16 cellular contexts compared by ENCODE assay signal in genomic region chr9:129576546-129577543, GRCh38. TPM values are rescaled to one million over a fixed set of nuclear protein-coding genes. Genes with fewer than 3 reads are reported as not detected.
DNase-seq lines count a peak whose midpoint lies in the region; ATAC-seq and TF ChIP-seq lines count a peak whose summit lies in the region.
"Had no signal": no experiment of that assay in that cellular context is flagged by ENCODE, and none has a peak within 500 bp of the region (broad histone marks: within the 10 kb centered on the region; RNA-seq: fewer than 3 reads in every experiment).

No MANE protein-coding gene starts in this region.

- H3K4me1 ChIP-seq in left lung (peaks cover 0 to 15% of the 10 kb centered on the region in 2 donors), uterus (no peaks in the 10 kb centered on the region)

- no peak for TF ChIP-seq POLR2A in uterus (IDR thresholded peaks at IDR 0.05)

- H3K9me3 ChIP-seq in left lung (peaks cover 0 to 3% of the 10 kb centered on the region in 2 donors), uterus (no peaks in the 10 kb centered on the region)
- H3K9me3 ChIP-seq: esophagus squamous epithelium had no signal

- no peak overlapping the region for H3K4me3 ChIP-seq in left lung
- H3K4me3 ChIP-seq in uterus: no peak overlapping the region
- H3K4me3 ChIP-seq: esophagus squamous epithelium had no signal

- H3K27me3 ChIP-seq in left lung: no peaks in the 10 kb centered on the region
- H3K27me3 ChIP-seq in uterus: no peaks in the 10 kb centered on the region
- H3K27me3 ChIP-seq: esophagus squamous epithelium had no signal

- peak; percentile 40 for ATAC-seq in Right ventricle myocardium inferior
- peak; percentile 32 for ATAC-seq in left lung
- ATAC-seq in GM18868 (IDR thresholded peaks at IDR 0.05; ENCODE audit: unreplicated experiment): no peak
- ATAC-seq: T-helper 17 cell had no signal

- H3K27ac ChIP-seq in caudate nucleus (ENCODE audit: low read depth, low read length) (peak overlapping the region; percentile 36), left lung (peak overlapping the region; percentile 39 to 57), uterus (peak overlapping the region; percentile 9 to 38)

- DNase-seq in Right ventricle myocardium inferior (ENCODE audit: missing footprints): peak; percentile 62
- no peak for DNase-seq in cardiac septum (ENCODE audit: low spot score)
- DNase-seq in caudate nucleus (lab: John Stamatoyannopoulos, UW): no peak
- no peak for DNase-seq in left lung
- DNase-seq in uterus: peak; percentile 43 to 62
- no peak for DNase-seq in stimulated activated CD4-positive, alpha-beta T cell treated with anti-CD3 and anti-CD28 coated beads, Interleukin-4, amount 100 ng/mL, for 4 hours
- no peak for DNase-seq in DMS153 (lab: John Stamatoyannopoulos, UW)
- DNase-seq: activated CD8-positive, alpha-beta memory T cell treated with anti-CD3 and anti-CD28 coated beads, Interleukin-2, amount 50 U/mL, for 4 hours; esophagus squamous epithelium; NCI-H1436; substantia nigra; T-helper 17 cell had no signal

- TF ChIP-seq CTCF in left lung (IDR thresholded peaks at IDR 0.05) (no peak), uterus (IDR thresholded peaks at IDR 0.05) (no peak)

- H3K36me3 ChIP-seq in left lung: no peaks in the 10 kb centered on the region
- H3K36me3 ChIP-seq in uterus: no peaks in the 10 kb centered on the region
- H3K36me3 ChIP-seq: esophagus squamous epithelium had no signal

- intact Hi-C loops in Right ventricle myocardium inferior (cut with DNase I): no loop called here
- intact Hi-C loops in cardiac septum (cut with DNase I): no loop called here
- intact Hi-C loops in left lung (cut with DNase I): no loop called here
- intact Hi-C loops in uterus (cut with DNase I; ENCODE audit: low total_unique reads): loop anchor here (10.0 kb wide), 1 partner anchor 62 kb away; no protein-coding TSS in a partner anchor

RNA-seq across cellular contexts. Expression of gene C9orf50, which starts 44.1 kb away (rescaled TPM):
- total RNA-seq in Right ventricle myocardium inferior (not detected), cardiac septum (0.22 TPM), left lung (not detected), uterus (under 1 TPM in 1 of 4 donors, not detected in 3; 0.35 TPM)
- total RNA-seq: B cell, bronchial epithelial cell, esophagus squamous epithelium, HT-29, T-helper 17 cell had no signal

RNA-seq across cellular contexts. Expression of gene NTMT1, which starts 49.1 kb away (rescaled TPM):
- total RNA-seq in Right ventricle myocardium inferior: 72.1 TPM
- 49.5 TPM for total RNA-seq in cardiac septum
- 10 to 100 TPM; 25.3 to 35.4 TPM for total RNA-seq in left lung
- 10 to 100 TPM in 3 of 4 donors, 1 to 10 TPM in 1; 1.8 to 30.8 (median 21.6) TPM for total RNA-seq in uterus

Comparison
In these comparisons a context has a peak if more than half of its experiments do, and no peak if none do; other contexts are left out.
1. DNase-seq: peak in Right ventricle myocardium inferior (single experiment) and uterus (2 of 2); none in cardiac septum (single experiment), caudate nucleus (0 of 61), left lung (0 of 2), stimulated activated CD4-positive, alpha-beta T cell treated with anti-CD3 and anti-CD28 coated beads, Interleukin-4, amount 100 ng/mL, for 4 hours (0 of 2) and DMS153 (single experiment).
2. Peak in every context shown above with its lines, with median percentiles within 50 percentile points of each other: H3K27ac ChIP-seq.